ENCODE assay signal across 28 cellular contexts in genomic region chr6:139011980-139012379, GRCh38.
"Had no signal": no experiment of that assay in that cellular context is flagged by ENCODE, and none has a peak within 500 bp of the region (broad histone marks: within the 10 kb centered on the region; RNA-seq: fewer than 3 reads in every experiment).

No MANE protein-coding gene starts in this region.

- H3K4me1 ChIP-seq: prostate gland, upper lobe of left lung, vagina had no signal

- H3K36me3 Mint-ChIP-seq: naive thymus-derived CD8-positive, alpha-beta T cell; natural killer cell treated with Interleukin-12 subunit alpha and Interleukin-12 subunit beta and Interleukin-15 and Interleukin-18, amount 100 ng/mL, for 72 hours; stimulated activated effector memory CD8-positive, alpha-beta T cell treated with anti-CD3 and anti-CD28 coated beads, Interleukin-12 subunit alpha, Interleukin-12 subunit beta, amount 100 ng/mL, for 72 hours had no signal

- H3K27ac ChIP-seq: neutrophil, pancreas, prostate gland, stomach, thoracic aorta, thyroid gland, tibial nerve, upper lobe of left lung, vagina had no signal

- H3K9me3 Mint-ChIP-seq: naive thymus-derived CD8-positive, alpha-beta T cell; natural killer cell treated with Interleukin-12 subunit alpha and Interleukin-12 subunit beta and Interleukin-15 and Interleukin-18, amount 100 ng/mL, for 72 hours; nephron progenitor cell; neural crest cell; stimulated activated effector memory CD8-positive, alpha-beta T cell treated with anti-CD3 and anti-CD28 coated beads, Interleukin-12 subunit alpha, Interleukin-12 subunit beta, amount 100 ng/mL, for 72 hours; stimulated activated naive CD8-positive, alpha-beta T cell treated with anti-CD3 and anti-CD28 coated beads, Interleukin-15, Interleukin-2, amounts not matched to agents 100 ng/mL and 50 ng/mL, for 24 hours had no signal

- H3K27me3 Mint-ChIP-seq: stimulated activated naive B cell treated with anti-CD40 and anti-IgM and Interleukin-4, amounts not matched to agents 10 μg/mL and 1 μg/mL and 100 μg/mL, for 72 hours; stimulated activated naive CD8-positive, alpha-beta T cell treated with anti-CD3 and anti-CD28 coated beads, Interleukin-15, Interleukin-2, amounts not matched to agents 100 ng/mL and 50 ng/mL, for 24 hours had no signal

- DNase-seq: naive thymus-derived CD8-positive, alpha-beta T cell; nephron progenitor cell; nucleus accumbens; pancreas; retina; right cardiac atrium; small intestine; stimulated activated CD4-positive, alpha-beta T cell treated with anti-CD3 and anti-CD28 coated beads, Interleukin-15, amount 100 ng/mL, for 24 hours; stimulated activated CD4-positive, alpha-beta T cell treated with anti-CD3 and anti-CD28 coated beads, Interleukin-2, amount 100 ng/mL, for 24 hours; stimulated activated CD4-positive, alpha-beta T cell treated with anti-CD3 and anti-CD28 coated beads, Interleukin-2, amount 100 ng/mL, for 48 hours; stimulated activated CD4-positive, alpha-beta T cell treated with anti-CD3 and anti-CD28 coated beads, Interleukin-4, amount 100 ng/mL, for 24 hours; stimulated activated naive B cell treated with anti-CD40 and anti-IgM and Interleukin-4, amounts not matched to agents 10 μg/mL and 1 μg/mL and 100 μg/mL, for 72 hours; stimulated activated naive CD4-positive, alpha-beta T cell treated with Interleukin-2 at 50 U/mL for 16 hours; stomach; thyroid gland; trophoblast cell; upper lobe of left lung had no signal

- H3K27ac Mint-ChIP-seq: naive thymus-derived CD8-positive, alpha-beta T cell; natural killer cell treated with Interleukin-12 subunit alpha and Interleukin-12 subunit beta and Interleukin-15 and Interleukin-18, amount 100 ng/mL, for 72 hours; nephron progenitor cell; stimulated activated effector memory CD8-positive, alpha-beta T cell treated with anti-CD3 and anti-CD28 coated beads, Interleukin-12 subunit alpha, Interleukin-12 subunit beta, amount 100 ng/mL, for 72 hours; stimulated activated naive B cell treated with anti-CD40 and anti-IgM and Interleukin-4, amounts not matched to agents 10 μg/mL and 1 μg/mL and 100 μg/mL, for 72 hours; stimulated activated naive CD8-positive, alpha-beta T cell treated with anti-CD3 and anti-CD28 coated beads, Interleukin-15, Interleukin-2, amounts not matched to agents 100 ng/mL and 50 ng/mL, for 24 hours had no signal

- ATAC-seq: naive thymus-derived CD8-positive, alpha-beta T cell; natural killer cell treated with Interleukin-12 subunit alpha and Interleukin-12 subunit beta and Interleukin-15 and Interleukin-18, amount 100 ng/mL, for 72 hours; pancreas; right cardiac atrium; sciatic nerve; stimulated activated effector memory CD8-positive, alpha-beta T cell treated with anti-CD3 and anti-CD28 coated beads, Interleukin-12 subunit alpha, Interleukin-12 subunit beta, amount 100 ng/mL, for 72 hours; stimulated activated naive B cell treated with anti-CD40 and anti-IgM and Interleukin-4, amounts not matched to agents 10 μg/mL and 1 μg/mL and 100 μg/mL, for 72 hours had no signal

- H3K27me3 ChIP-seq: neutrophil, pancreas, stomach, thyroid gland, tibial nerve, upper lobe of left lung, vagina had no signal

- H3K4me1 Mint-ChIP-seq: stimulated activated effector memory CD8-positive, alpha-beta T cell treated with anti-CD3 and anti-CD28 coated beads, Interleukin-12 subunit alpha, Interleukin-12 subunit beta, amount 100 ng/mL, for 72 hours had no signal

- H3K36me3 ChIP-seq: neutrophil, pancreas, prostate gland, stomach, thoracic aorta, thyroid gland, tibial nerve, upper lobe of left lung, vagina had no signal

- H3K4me3 Mint-ChIP-seq: naive thymus-derived CD8-positive, alpha-beta T cell; natural killer cell treated with Interleukin-12 subunit alpha and Interleukin-12 subunit beta and Interleukin-15 and Interleukin-18, amount 100 ng/mL, for 72 hours; nephron progenitor cell; stimulated activated effector memory CD8-positive, alpha-beta T cell treated with anti-CD3 and anti-CD28 coated beads, Interleukin-12 subunit alpha, Interleukin-12 subunit beta, amount 100 ng/mL, for 72 hours; stimulated activated naive B cell treated with anti-CD40 and anti-IgM and Interleukin-4, amounts not matched to agents 10 μg/mL and 1 μg/mL and 100 μg/mL, for 72 hours; stimulated activated naive CD8-positive, alpha-beta T cell treated with anti-CD3 and anti-CD28 coated beads, Interleukin-15, Interleukin-2, amounts not matched to agents 100 ng/mL and 50 ng/mL, for 24 hours had no signal

- H3K9me3 ChIP-seq: neutrophil, pancreas, prostate gland, stomach, thoracic aorta, thyroid gland, tibial nerve, upper lobe of left lung, vagina had no signal

- FAIRE-seq: pancreas, small intestine, urothelium cell line had no signal

- H3K4me3 ChIP-seq: pancreas, prostate gland, stomach, thoracic aorta, thyroid gland, tibial nerve, upper lobe of left lung, vagina had no signal
